In genomic region chr13:114319441-114319871, GRCh38 we compare ENCODE assay signal across 11 cellular contexts. TPM values are rescaled to one million over a fixed set of nuclear protein-coding genes. Genes with fewer than 3 reads are reported as not detected.
DNase-seq lines count a peak whose midpoint lies in the region; ATAC-seq and TF ChIP-seq lines count a peak whose summit lies in the region.
"Had no signal": no experiment of that assay in that cellular context is flagged by ENCODE, and none has a peak within 500 bp of the region (broad histone marks: within the 10 kb centered on the region; RNA-seq: fewer than 3 reads in every experiment).

No MANE protein-coding gene starts in this region.

- H2BK15ac ChIP-seq in neuronal stem cell (ENCODE audit: low read length) = no peak overlapping the region

- no peak overlapping the region for H3K14ac ChIP-seq in neuronal stem cell (ENCODE audit: low read length)

- H2BK12ac ChIP-seq in neuronal stem cell (ENCODE audit: low read length) = no peak overlapping the region

- POLR2A ChIA-PET in AG04450 (lab: Yijun Ruan, JAX) = interaction anchor here (1.0 to 1.1 kb wide), 3 partner anchors 9 to 38 kb away, joined by 3 to 4 read pairs (median 4); partner anchors contain the start of gene UPF3A

- H3K27me3 ChIP-seq in AG04450 (ENCODE audit: control insufficient read depth, insufficient read depth, low read length) (no peaks in the 10 kb centered on the region), neuronal stem cell (ENCODE audit: control insufficient read depth in 3 of 3, insufficient read depth in 3 of 3, low read depth in 1 of 3, low read length in 3 of 3) (no peaks in the 10 kb centered on the region)

- peak overlapping the region; percentile 51 for H3K27ac Mint-ChIP-seq in activated T-helper 17 cell treated with anti-CD3 and anti-CD28 coated beads, Interleukin-2, amount 50 U/mL, for 72 hours
- peak overlapping the region; percentile 19 for H3K27ac Mint-ChIP-seq in glutamatergic neuron (ENCODE audit: unreplicated experiment)

- H4K91ac ChIP-seq in neuronal stem cell (ENCODE audit: low read depth, low read length, poor library complexity) = no peak overlapping the region

- H2AK5ac ChIP-seq in neuronal stem cell (ENCODE audit: low read depth, low read length) = no peak overlapping the region

- H3K9me3 ChIP-seq in AG04450 (ENCODE audit: control insufficient read depth, insufficient read depth, low read length) = no peaks in the 10 kb centered on the region
- peaks cover 0 to 44% of the 10 kb centered on the region in 2 donors for H3K9me3 ChIP-seq in neuronal stem cell (replicated peaks in 1 of 2; ENCODE audit: control insufficient read depth in 2 of 2, insufficient read depth in 1 of 2, low read depth in 1 of 2, low read length in 2 of 2)

- H3K9me3 Mint-ChIP-seq in activated T-helper 17 cell treated with anti-CD3 and anti-CD28 coated beads, Interleukin-2, amount 50 U/mL, for 72 hours = no peaks in the 10 kb centered on the region
- H3K9me3 Mint-ChIP-seq in glutamatergic neuron (ENCODE audit: unreplicated experiment) = peaks cover 3% of the 10 kb centered on the region

- H3K9ac ChIP-seq in neuronal stem cell (ENCODE audit: low read depth, low read length, poor library complexity) = no peak overlapping the region

- no peaks in the 10 kb centered on the region for H3K27me3 Mint-ChIP-seq in activated T-helper 17 cell treated with anti-CD3 and anti-CD28 coated beads, Interleukin-2, amount 50 U/mL, for 72 hours
- H3K27me3 Mint-ChIP-seq in glutamatergic neuron (ENCODE audit: unreplicated experiment) = peaks cover 3% of the 10 kb centered on the region

- no CpG with 5 or more reads among the region's 3 CpGs for WGBS in neuronal stem cell (ENCODE audit: extremely low coverage in 2 of 2, insufficient read length in 2 of 2, insufficient replicate concordance in 1 of 2), 2 donors

- peaks cover 0 to 10% of the 10 kb centered on the region in 2 donors for H3K4me1 ChIP-seq in neuronal stem cell (ENCODE audit: control insufficient read depth in 2 of 2, insufficient read depth in 1 of 2, low read depth in 1 of 2, low read length in 2 of 2)

- peak overlapping the region; percentile 4 for H3K4me3 Mint-ChIP-seq in activated T-helper 17 cell treated with anti-CD3 and anti-CD28 coated beads, Interleukin-2, amount 50 U/mL, for 72 hours
- no peak overlapping the region for H3K4me3 Mint-ChIP-seq in glutamatergic neuron (ENCODE audit: unreplicated experiment)

- H3K4ac ChIP-seq in neuronal stem cell (ENCODE audit: low read length) = no peak overlapping the region

- ATAC-seq in activated T-helper 17 cell treated with anti-CD3 and anti-CD28 coated beads, Interleukin-2, amount 50 U/mL, for 72 hours (replicated peaks) = no peak

- peaks cover 87% of the 10 kb centered on the region for H3K36me3 Mint-ChIP-seq in activated T-helper 17 cell treated with anti-CD3 and anti-CD28 coated beads, Interleukin-2, amount 50 U/mL, for 72 hours (ENCODE audit: low read depth)
- H3K36me3 Mint-ChIP-seq in glutamatergic neuron (ENCODE audit: unreplicated experiment) = peaks cover 10% of the 10 kb centered on the region

- H2BK120ac ChIP-seq in neuronal stem cell (ENCODE audit: low read depth, low read length) = no peak overlapping the region

- H3K36me3 ChIP-seq in neuronal stem cell (replicated peaks in 1 of 2; ENCODE audit: control insufficient read depth in 2 of 2, insufficient read depth in 2 of 2, low read length in 2 of 2) = peaks cover 21 to 91% of the 10 kb centered on the region in 2 donors

- peaks cover 41% of the 10 kb centered on the region for H3K4me1 Mint-ChIP-seq in activated T-helper 17 cell treated with anti-CD3 and anti-CD28 coated beads, Interleukin-2, amount 50 U/mL, for 72 hours
- peaks cover 15% of the 10 kb centered on the region for H3K4me1 Mint-ChIP-seq in glutamatergic neuron (ENCODE audit: low read depth, unreplicated experiment)

- H3K4me3 ChIP-seq in AG04450 (ENCODE audit: low read depth, low read length) = no peak overlapping the region
- H3K4me3 ChIP-seq in neuronal stem cell (ENCODE audit: low read length in 2 of 2) = no peak overlapping the region

- no peak overlapping the region for H2BK5ac ChIP-seq in neuronal stem cell (ENCODE audit: low read length)

- no peak overlapping the region for H3K18ac ChIP-seq in neuronal stem cell (ENCODE audit: low read length)

- TF ChIP-seq CTCF in AG04450 (IDR thresholded peaks at IDR 0.05; ENCODE audit: low read depth, low read length) (no peak), glutamatergic neuron (IDR thresholded peaks at IDR 0.05; ENCODE audit: partially characterized antibody, unreplicated experiment) (no peak)

- CTCF ChIA-PET in AG04450 (lab: Charles Lee) = no interaction called here

- H3K27ac ChIP-seq in AG04450 (ENCODE audit: low read depth, low read length) (peak overlapping the region; percentile 68), neuronal stem cell (replicated peaks; ENCODE audit: low read length) (no peak overlapping the region)

- H3K79me1 ChIP-seq in neuronal stem cell (ENCODE audit: low read depth, low read length) = peaks cover 8% of the 10 kb centered on the region

- H4K8ac ChIP-seq in neuronal stem cell (ENCODE audit: low read depth, low read length) = no peak overlapping the region

- peak; percentile 85 for DNase-seq in AG04450 (ENCODE audit: low read depth, low spot score)
- peak; percentile 95 for DNase-seq in EL
- DNase-seq in glutamatergic neuron = no peak
- DNase-seq in GM19240 (ENCODE audit: insufficient read length, low spot score) = no peak
- DNase-seq in DMS79 treated with DMSO at 0.1 percent for 48 hours (lab: John Stamatoyannopoulos, UW) = no peak
- DNase-seq in neuronal stem cell (ENCODE audit: low spot score) = no peak
- DNase-seq in GOT3 (lab: John Stamatoyannopoulos, UW) = no peak
- DNase-seq: activated CD4-positive, alpha-beta T cell treated with anti-CD3 and anti-CD28 coated beads, Interleukin-2, amount 50 U/mL, for 1 hour; hippocampal formation; NCI-H1436 treated with DMSO at 0.1 percent for 48 hours had no signal

- H3K23ac ChIP-seq in neuronal stem cell (ENCODE audit: low read depth, low read length, poor library complexity) = no peak overlapping the region

- no peak overlapping the region for H2AFZ ChIP-seq in neuronal stem cell (ENCODE audit: low read length)

- no peak overlapping the region for H3K4me2 ChIP-seq in neuronal stem cell (ENCODE audit: insufficient read depth, low read length, poor library complexity, severe bottlenecking)

RNA-seq across cellular contexts. Expression of gene CHAMP1, which starts 5.2 kb away (rescaled TPM):
- 39.3 and 57.7 TPM in 2 replicates for polyA plus RNA-seq in AG04450 (2011; rRNA removed)
- 12.3 and 17.5 TPM in 2 replicates for polyA minus RNA-seq in AG04450 (2011; rRNA and poly(A)+ RNA removed)
- 10 to 100 TPM; 26.6 to 34.6 TPM for total RNA-seq in activated T-helper 17 cell treated with anti-CD3 and anti-CD28 coated beads, Interleukin-2, amount 50 U/mL, for 72 hours
- total RNA-seq in glutamatergic neuron (ENCODE audit: unreplicated experiment) = 29.5 TPM
- polyA plus RNA-seq in neuronal stem cell (2013, experiment 1 of 2) = 50.8 TPM
- polyA plus RNA-seq in neuronal stem cell (2013, experiment 2 of 2) = 52.3 TPM

RNA-seq across cellular contexts. Expression of gene UPF3A, which starts 38.1 kb away (rescaled TPM):
- polyA plus RNA-seq in AG04450 (2011; rRNA removed) = 52.3 and 60.3 TPM in 2 replicates
- 16.2 and 18.4 TPM in 2 replicates for polyA minus RNA-seq in AG04450 (2011; rRNA and poly(A)+ RNA removed)
- total RNA-seq in activated T-helper 17 cell treated with anti-CD3 and anti-CD28 coated beads, Interleukin-2, amount 50 U/mL, for 72 hours = 10 to 100 TPM; 45.7 to 60.4 TPM
- total RNA-seq in glutamatergic neuron (ENCODE audit: unreplicated experiment) = 108 TPM
- 79.9 TPM for polyA plus RNA-seq in neuronal stem cell (2013, experiment 1 of 2)
- polyA plus RNA-seq in neuronal stem cell (2013, experiment 2 of 2) = 78.4 TPM

Comparison
In these comparisons a context has a peak if more than half of its experiments do, and no peak if none do; other contexts are left out.
1. DNase-seq: peak in AG04450 (single experiment) and EL (single experiment); none in glutamatergic neuron (single experiment), GM19240 (single experiment), DMS79 treated with DMSO at 0.1 percent for 48 hours (single experiment), neuronal stem cell (single experiment) and GOT3 (single experiment).